Comparison of ENCODE assay signal across 33 cellular contexts in the genomic region with DNA sequence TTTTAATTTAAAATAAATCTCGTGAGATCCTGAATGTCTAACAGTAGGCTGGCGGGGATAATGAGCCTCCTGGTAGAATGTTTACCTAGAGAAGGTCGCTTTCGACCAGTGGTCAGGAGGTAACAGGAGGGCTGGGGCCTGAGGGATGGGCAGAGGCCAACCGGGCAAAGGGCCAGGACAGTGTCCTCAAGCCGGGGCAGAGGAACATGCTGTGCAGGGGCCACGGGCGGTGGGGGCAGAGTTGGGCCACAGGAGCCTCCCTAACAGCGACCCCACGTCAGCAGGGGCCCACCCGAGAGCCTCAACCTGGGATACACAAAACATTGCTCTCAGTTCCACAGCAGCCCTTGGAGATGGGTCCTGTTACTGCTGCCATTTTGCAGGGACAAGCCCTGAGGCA. TPM values are rescaled to one million over a fixed set of nuclear protein-coding genes. Genes with fewer than 3 reads are reported as not detected.
"Had no signal": no experiment of that assay in that cellular context is flagged by ENCODE, and none has a peak within 500 bp of the region (broad histone marks: within the 10 kb centered on the region; RNA-seq: fewer than 3 reads in every experiment).

No MANE protein-coding gene starts in this region.

- H3K27ac Mint-ChIP-seq: activated B cell treated with CpG ODN at 0.5 μM for 24 hours; activated CD8-positive, alpha-beta T cell treated with anti-CD3 and anti-CD28 coated beads, Interleukin-2, amount 10 ng/mL, durations not matched to agents 7 days and 5 days; activated naive CD8-positive, alpha-beta T cell; activated naive CD8-positive, alpha-beta T cell treated with anti-CD3 and anti-CD28 coated beads, Interleukin-2, amount 50 U/mL, for 24 hours; activated T-cell treated with anti-CD3 and anti-CD28 coated beads, Interleukin-2, amount 50 U/mL, for 24 hours; activated T-helper 2 cell treated with anti-CD3 and anti-CD28 coated beads, Interferon-gamma antibody, Interleukin-2, Interleukin-4, amounts not matched to agents 10 μg/mL and 5 μg/mL and 100 μg/mL, durations not matched to agents 14 hours and 24 hours and 36 hours had no signal

- H3K9me3 Mint-ChIP-seq: activated B cell treated with CpG ODN at 0.5 μM for 24 hours; activated naive CD8-positive, alpha-beta T cell treated with anti-CD3 and anti-CD28 coated beads, Interleukin-2, amount 50 U/mL, for 24 hours; brain had no signal

- H3K9me3 ChIP-seq: MG63 had no signal

- ATAC-seq: activated CD8-positive, alpha-beta T cell treated with anti-CD3 and anti-CD28 coated beads, Interleukin-2, amount 10 ng/mL, durations not matched to agents 7 days and 5 days; activated naive CD8-positive, alpha-beta T cell treated with anti-CD3 and anti-CD28 coated beads, Interleukin-2, amount 50 U/mL, for 24 hours; Panc1 had no signal

- H3K36me3 ChIP-seq: MG63 had no signal

- FAIRE-seq: bronchial epithelial cell had no signal

- H3K27me3 ChIP-seq: MG63 had no signal

- H3K27ac ChIP-seq: VCaP had no signal

- DNase-seq: activated B cell treated with CpG ODN at 0.5 μM for 24 hours; activated CD4-positive, alpha-beta T cell treated with anti-CD3 and anti-CD28 coated beads for 4 hours; activated CD4-positive, CD25-positive, alpha-beta regulatory T cell treated with anti-CD3 and anti-CD28 coated beads, Interleukin-2, amount 50 U/mL, for 72 hours; activated CD8-positive, alpha-beta T cell treated with anti-CD3 and anti-CD28 coated beads, Interleukin-2, amount 10 ng/mL, durations not matched to agents 7 days and 5 days; activated gamma-delta T cell; activated naive CD4-positive, alpha-beta T cell treated with Interleukin-2 at 50 U/mL for 16 hours; activated naive CD8-positive, alpha-beta T cell treated with anti-CD3 and anti-CD28 coated beads, Interleukin-2, amount 50 U/mL, for 24 hours; activated T-cell treated with anti-CD3 and anti-CD28 coated beads, Interleukin-2, amount 50 U/mL, for 24 hours; anterior cingulate cortex; Kasumi-1; KG1; MG63; NCI-H1048; NCI-H1105 treated with DMSO at 0.1 percent for 48 hours; NCI-H1436; NCI-H1694; NCI-H1930; NCI-H2081 treated with DMSO at 0.1 percent for 48 hours; NCI-H226; NCI-H446 treated with DMSO at 0.1 percent for 48 hours; NCI-H524; NCI-H69; SW 1271; T-helper 1 cell; T-helper 2 cell; T-helper 9 cell had no signal

- H3K4me3 ChIP-seq: MG63 had no signal

- H3K36me3 Mint-ChIP-seq: activated naive CD8-positive, alpha-beta T cell; brain had no signal

- H3K27me3 Mint-ChIP-seq: activated naive CD8-positive, alpha-beta T cell; activated naive CD8-positive, alpha-beta T cell treated with anti-CD3 and anti-CD28 coated beads, Interleukin-2, amount 50 U/mL, for 24 hours had no signal

- H3K4me3 Mint-ChIP-seq: activated B cell treated with CpG ODN at 0.5 μM for 24 hours; activated CD8-positive, alpha-beta T cell treated with anti-CD3 and anti-CD28 coated beads, Interleukin-2, amount 10 ng/mL, durations not matched to agents 7 days and 5 days; activated naive CD8-positive, alpha-beta T cell; activated naive CD8-positive, alpha-beta T cell treated with anti-CD3 and anti-CD28 coated beads, Interleukin-2, amount 50 U/mL, for 24 hours; activated T-cell treated with anti-CD3 and anti-CD28 coated beads, Interleukin-2, amount 50 U/mL, for 24 hours; brain had no signal

RNA-seq across cellular contexts. Expression of a gene that starts 14.5 kb away (rescaled TPM):
- total RNA-seq: activated CD8-positive, alpha-beta T cell treated with anti-CD3 and anti-CD28 coated beads, Interleukin-2, amount 10 ng/mL, durations not matched to agents 7 days and 5 days; activated T-helper 2 cell treated with anti-CD3 and anti-CD28 coated beads, Interferon-gamma antibody, Interleukin-2, Interleukin-4, amounts not matched to agents 10 μg/mL and 5 μg/mL and 100 μg/mL, durations not matched to agents 14 hours and 24 hours and 36 hours; RPMI7951 had no signal
